ENCODE assay signal across 1 cellular context in genomic region chr16:27228621-27229501, GRCh38.
A peak's percentile ranks its signal among the peaks of the same experiment; 100 is the strongest.
TF ChIP-seq lines count a peak whose summit lies in the region.

No MANE protein-coding gene starts in this region.

TF ChIP-seq in GM12878, 131 proteins besides CTCF, POLR2A, EP300 and RAD21 (continued from another document):
- TF ChIP-seq SPI1 (IDR thresholded peaks at IDR 0.05; ENCODE audit: borderline replicate concordance, insufficient read depth, low read depth, low read length) (peak; percentile 61; the same call in 1 of the 2 replicates), SIX5 (IDR thresholded peaks at IDR 0.05; ENCODE audit: low read depth, low read length, severe bottlenecking) (no peak), RCOR1 (conservative IDR thresholded peaks at IDR 0.05; ENCODE audit: low read depth, low read length) (no peak), TCF3 (IDR thresholded peaks at IDR 0.05; ENCODE audit: borderline replicate concordance, insufficient read depth, low read depth, low read length) (no peak), MEF2A (IDR thresholded peaks at IDR 0.05; ENCODE audit: insufficient read depth, low read depth, low read length) (no peak), IKZF1 (conservative IDR thresholded peaks at IDR 0.05) (no peak)
- TF ChIP-seq, protein P1, sequence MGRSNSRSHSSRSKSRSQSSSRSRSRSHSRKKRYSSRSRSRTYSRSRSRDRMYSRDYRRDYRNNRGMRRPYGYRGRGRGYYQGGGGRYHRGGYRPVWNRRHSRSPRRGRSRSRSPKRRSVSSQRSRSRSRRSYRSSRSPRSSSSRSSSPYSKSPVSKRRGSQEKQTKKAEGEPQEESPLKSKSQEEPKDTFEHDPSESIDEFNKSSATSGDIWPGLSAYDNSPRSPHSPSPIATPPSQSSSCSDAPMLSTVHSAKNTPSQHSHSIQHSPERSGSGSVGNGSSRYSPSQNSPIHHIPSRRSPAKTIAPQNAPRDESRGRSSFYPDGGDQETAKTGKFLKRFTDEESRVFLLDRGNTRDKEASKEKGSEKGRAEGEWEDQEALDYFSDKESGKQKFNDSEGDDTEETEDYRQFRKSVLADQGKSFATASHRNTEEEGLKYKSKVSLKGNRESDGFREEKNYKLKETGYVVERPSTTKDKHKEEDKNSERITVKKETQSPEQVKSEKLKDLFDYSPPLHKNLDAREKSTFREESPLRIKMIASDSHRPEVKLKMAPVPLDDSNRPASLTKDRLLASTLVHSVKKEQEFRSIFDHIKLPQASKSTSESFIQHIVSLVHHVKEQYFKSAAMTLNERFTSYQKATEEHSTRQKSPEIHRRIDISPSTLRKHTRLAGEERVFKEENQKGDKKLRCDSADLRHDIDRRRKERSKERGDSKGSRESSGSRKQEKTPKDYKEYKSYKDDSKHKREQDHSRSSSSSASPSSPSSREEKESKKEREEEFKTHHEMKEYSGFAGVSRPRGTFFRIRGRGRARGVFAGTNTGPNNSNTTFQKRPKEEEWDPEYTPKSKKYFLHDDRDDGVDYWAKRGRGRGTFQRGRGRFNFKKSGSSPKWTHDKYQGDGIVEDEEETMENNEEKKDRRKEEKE (IDR thresholded peaks at IDR 0.05) = no peak
